In genomic region chr4:46390353-46391058, GRCh38 we compare ENCODE assay signal across 10 cellular contexts. TPM values are rescaled to one million over a fixed set of nuclear protein-coding genes. Genes with fewer than 3 reads are reported as not detected.
DNase-seq lines count a peak whose midpoint lies in the region; ATAC-seq and TF ChIP-seq lines count a peak whose summit lies in the region.
"Had no signal": no experiment of that assay in that cellular context is flagged by ENCODE, and none has a peak within 500 bp of the region (broad histone marks: within the 10 kb centered on the region; RNA-seq: fewer than 3 reads in every experiment).

No MANE protein-coding gene starts in this region.

- H3K4me1 Mint-ChIP-seq in GM23338, result no peaks in the 10 kb centered on the region

- peaks cover 19% of the 10 kb centered on the region; the same call in 2 of the 3 replicates for H3K36me3 Mint-ChIP-seq in GM23338 (ENCODE audit: low read depth)

- H3K79me2 ChIP-seq in GM23338 (replicated peaks; ENCODE audit: insufficient read depth) (no peaks in the 10 kb centered on the region), hepatocyte (no peaks in the 10 kb centered on the region)

- H2AFZ ChIP-seq in GM23338 (peak overlapping the region; percentile 91), hepatocyte (no peak overlapping the region)

- H3K4me1 ChIP-seq in GM23338 (ENCODE audit: insufficient read depth), result peaks cover 11% of the 10 kb centered on the region
- H3K4me1 ChIP-seq in hepatocyte (ENCODE audit: insufficient read depth), result peaks cover 14% of the 10 kb centered on the region

- H3K9me3 Mint-ChIP-seq in GM23338, result peaks cover 79% of the 10 kb centered on the region

- TF ChIP-seq CTCF in GM23338 (conservative IDR thresholded peaks at IDR 0.05; ENCODE audit: low read depth in 2 of 2) (no peak), astrocyte of the cerebellum (IDR thresholded peaks at IDR 0.05; ENCODE audit: low read depth, low read length, missing control alignments) (no peak), hepatocyte (IDR thresholded peaks at IDR 0.05; ENCODE audit: poor library complexity) (no peak)

- peak overlapping the region; percentile 85 for H3K4me2 ChIP-seq in GM23338
- peak overlapping the region; percentile 93 for H3K4me2 ChIP-seq in hepatocyte

- H3K4me3 Mint-ChIP-seq in GM23338, result peak overlapping the region; percentile 39; the same call in 2 of the 3 replicates
- H3K4me3 Mint-ChIP-seq: CD4-positive, alpha-beta T cell had no signal

- no peaks in the 10 kb centered on the region for H3F3A ChIP-seq in GM23338 (replicated peaks; ENCODE audit: low read depth)

- H3K27ac ChIP-seq in GM23338 (ENCODE audit: low read depth) (no peak overlapping the region), hepatocyte (no peak overlapping the region)
- H3K27ac ChIP-seq: VCaP had no signal

- H3K27ac Mint-ChIP-seq in GM23338, result no peak overlapping the region
- H3K27ac Mint-ChIP-seq: CD4-positive, alpha-beta T cell had no signal

- in situ Hi-C loops in astrocyte of the cerebellum (cut with HindIII; ENCODE audit: low sequenced_read_pairs), result no loop called here

- H3K9me2 ChIP-seq in GM23338 (ENCODE audit: insufficient read depth) (no peaks in the 10 kb centered on the region), hepatocyte (replicated peaks; ENCODE audit: insufficient read depth) (no peaks in the 10 kb centered on the region)

- no peaks in the 10 kb centered on the region for H3K9me3 ChIP-seq in hepatocyte (ENCODE audit: low read depth)

- no peaks in the 10 kb centered on the region for H4K20me1 ChIP-seq in GM23338 (replicated peaks; ENCODE audit: insufficient read depth)
- no peaks in the 10 kb centered on the region for H4K20me1 ChIP-seq in hepatocyte (ENCODE audit: insufficient read depth, poor library complexity, severe bottlenecking)

- H3K36me3 ChIP-seq in GM23338 (ENCODE audit: insufficient read depth) (no peaks in the 10 kb centered on the region), hepatocyte (replicated peaks; ENCODE audit: insufficient read depth, low read depth) (no peaks in the 10 kb centered on the region)

- peaks cover 17% of the 10 kb centered on the region for H3K27me3 Mint-ChIP-seq in GM23338 (ENCODE audit: insufficient read depth, low read depth, poor library complexity)

- peak; percentile 69 for ATAC-seq in GM23338

- WGBS in hepatocyte (ENCODE audit: low lambda C conversion rate, missing lambda C conversion rate), result 1% methylated on average over 27 of the region's 27 CpGs

- H3K27me3 ChIP-seq in GM23338 (ENCODE audit: insufficient read depth), result peaks cover 51% of the 10 kb centered on the region
- H3K27me3 ChIP-seq in hepatocyte, result peaks cover 58% of the 10 kb centered on the region

- peak overlapping the region; percentile 61 for H3K4me3 ChIP-seq in GM23338
- H3K4me3 ChIP-seq in astrocyte of the cerebellum (ENCODE audit: low read depth, low read length), result peak overlapping the region; percentile 46
- no peak overlapping the region for H3K4me3 ChIP-seq in hepatocyte

- peak; percentile 47 for DNase-seq in GM23338 (ENCODE audit: low spot score)
- DNase-seq in astrocyte of the cerebellum (ENCODE audit: low read depth), result no peak
- DNase-seq in hepatocyte (ENCODE audit: low spot score), result peak; percentile 17
- DNase-seq in putamen (ENCODE audit: low spot score), result peak; percentile 42
- DNase-seq in SHP77 treated with DMSO at 0.1 percent for 48 hours (lab: John Stamatoyannopoulos, UW), result no peak
- DNase-seq in NCI-H446 treated with DMSO at 0.1 percent for 48 hours (lab: John Stamatoyannopoulos, UW), result no peak
- no peak for DNase-seq in activated gamma-delta T cell (lab: John Stamatoyannopoulos, UW)
- DNase-seq in amniotic stem cell (lab: John Stamatoyannopoulos, UW), result no peak
- DNase-seq: CD4-positive, alpha-beta T cell had no signal

TF ChIP-seq in GM23338, 12 proteins besides CTCF, POLR2A, EP300 and RAD21:
- peak; percentile 61 for TF ChIP-seq EZH2 (IDR thresholded peaks at IDR 0.05; ENCODE audit: low read depth, unreplicated experiment)
- TF ChIP-seq REST (IDR thresholded peaks at IDR 0.05; ENCODE audit: unreplicated experiment), result no peak
- TF ChIP-seq EZH2phosphoT487 (IDR thresholded peaks at IDR 0.05; ENCODE audit: unreplicated experiment), result no peak
- no peak for TF ChIP-seq NANOG (IDR thresholded peaks at IDR 0.05; ENCODE audit: borderline replicate concordance)

RNA-seq across cellular contexts. Expression of gene GABRA2, which starts 0.6 kb away (rescaled TPM):
- total RNA-seq in GM23338 (2014; rRNA removed; shearing (Covaris generic)), result 2.2 and 2.4 TPM in 2 replicates
- polyA plus RNA-seq in GM23338 (2016; fragmentation: Nextera tagmentation; extraction: Ambion mirVana) (0.80 and 1.6 TPM in 2 replicates), hepatocyte (0.57 and 0.89 TPM in 2 replicates)
- 2.3 and 2.7 TPM in 2 replicates for total RNA-seq in hepatocyte
- total RNA-seq: CD4-positive, alpha-beta T cell had no signal

Comparison
In these comparisons a context has a peak if more than half of its experiments do, and no peak if none do; other contexts are left out.
1. DNase-seq: peak in GM23338 (single experiment), hepatocyte (single experiment) and putamen (single experiment); none in astrocyte of the cerebellum (single experiment), SHP77 treated with DMSO at 0.1 percent for 48 hours (single experiment), NCI-H446 treated with DMSO at 0.1 percent for 48 hours (single experiment), activated gamma-delta T cell (single experiment) and amniotic stem cell (single experiment).